In the genomic region with DNA sequence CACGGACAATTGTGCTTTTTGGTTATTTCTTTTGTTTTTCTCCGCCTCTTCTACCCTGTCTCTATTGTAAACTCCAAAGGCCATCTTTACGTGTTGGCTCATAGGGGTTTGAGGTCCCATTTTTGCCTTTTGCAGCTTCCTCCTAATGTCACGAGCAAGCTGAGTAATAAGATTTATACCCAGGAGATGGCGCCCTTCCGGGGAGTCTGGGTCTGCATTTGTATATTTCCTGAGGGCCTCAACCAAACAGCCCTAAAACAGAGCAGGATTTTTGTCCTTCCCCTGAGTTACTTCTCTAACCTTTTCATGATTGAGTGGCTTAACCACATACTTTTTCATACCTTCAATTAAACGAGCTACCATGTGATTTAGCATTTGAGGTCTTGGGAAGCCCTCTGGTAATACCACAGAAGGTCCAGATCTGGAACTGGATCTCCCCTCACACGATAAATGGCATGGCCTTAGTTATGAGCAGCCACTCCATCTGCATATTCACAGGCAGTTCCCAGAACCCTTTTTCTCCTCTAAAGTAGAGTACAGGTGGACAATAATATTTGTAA, we compare ENCODE assay signal across 9 cellular contexts. TPM values are rescaled to one million over a fixed set of nuclear protein-coding genes. Genes with fewer than 3 reads are reported as not detected.
DNase-seq lines count a peak whose midpoint lies in the region; ATAC-seq and TF ChIP-seq lines count a peak whose summit lies in the region.
"Had no signal": no experiment of that assay in that cellular context is flagged by ENCODE, and none has a peak within 500 bp of the region (broad histone marks: within the 10 kb centered on the region; RNA-seq: fewer than 3 reads in every experiment).

No MANE protein-coding gene starts in this region.

- intact Hi-C loops in sciatic nerve (cut with DNase I) = no loop called here

- DNase-seq in AG10803 (ENCODE audit: low read depth) = peak; percentile 16
- peak; percentile 37 for DNase-seq in T-helper 2 cell treated with Interferon-gamma antibody and Interleukin-4, amounts not matched to agents 5 μg/mL and 100 μg/mL, for 36 hours (ENCODE audit: low spot score)
- DNase-seq in fibroblast of pulmonary artery (ENCODE audit: low read depth) = peak; percentile 57
- no peak for DNase-seq in sciatic nerve (ENCODE audit: low spot score)
- DNase-seq in activated CD8-positive, alpha-beta memory T cell treated with anti-CD3 and anti-CD28 coated beads, Interleukin-2, amount 50 U/mL, for 48 hours = no peak
- no peak for DNase-seq in SHP77 treated with DMSO at 0.1 percent for 48 hours (lab: John Stamatoyannopoulos, UW)
- no peak for DNase-seq in NCI-H2107 (lab: John Stamatoyannopoulos, UW)
- DNase-seq: ovary had no signal

- H3K4me1 Mint-ChIP-seq in T-helper 2 cell treated with Interferon-gamma antibody and Interleukin-4, amounts not matched to agents 5 μg/mL and 100 μg/mL, for 36 hours (ENCODE audit: low read depth) = peaks cover 42% of the 10 kb centered on the region

- TF ChIP-seq CTCF in AG10803 (conservative IDR thresholded peaks at IDR 0.05; ENCODE audit: low read length) = peak; percentile 47
- TF ChIP-seq CTCF in GM12873 (IDR thresholded peaks at IDR 0.05; ENCODE audit: insufficient read depth, low read depth, low read length, missing control alignments) = peak; percentile 31
- peak; percentile 50 for TF ChIP-seq CTCF in fibroblast of pulmonary artery (IDR thresholded peaks at IDR 0.05; ENCODE audit: low read length, missing control alignments)

- H3K27me3 Mint-ChIP-seq in T-helper 2 cell treated with Interferon-gamma antibody and Interleukin-4, amounts not matched to agents 5 μg/mL and 100 μg/mL, for 36 hours (ENCODE audit: low read depth) = peaks cover 6% of the 10 kb centered on the region

- H3K4me3 Mint-ChIP-seq in T-helper 2 cell treated with Interferon-gamma antibody and Interleukin-4, amounts not matched to agents 5 μg/mL and 100 μg/mL, for 36 hours = no peak overlapping the region

- no peak for ATAC-seq in sciatic nerve

- H3K4me3 ChIP-seq in AG10803 (ENCODE audit: low read length) (no peak overlapping the region), fibroblast of pulmonary artery (replicated peaks; ENCODE audit: low read depth, low read length) (no peak overlapping the region)
- H3K4me3 ChIP-seq: ovary had no signal

- peaks cover 8% of the 10 kb centered on the region for H3K9me3 Mint-ChIP-seq in T-helper 2 cell treated with Interferon-gamma antibody and Interleukin-4, amounts not matched to agents 5 μg/mL and 100 μg/mL, for 36 hours

- H3K27ac Mint-ChIP-seq in T-helper 2 cell treated with Interferon-gamma antibody and Interleukin-4, amounts not matched to agents 5 μg/mL and 100 μg/mL, for 36 hours = no peak overlapping the region

- peaks cover 4% of the 10 kb centered on the region for H3K36me3 Mint-ChIP-seq in T-helper 2 cell treated with Interferon-gamma antibody and Interleukin-4, amounts not matched to agents 5 μg/mL and 100 μg/mL, for 36 hours (ENCODE audit: low read depth)

RNA-seq across cellular contexts. Expression of a gene that starts 11.2 kb away (rescaled TPM):
- total RNA-seq in sciatic nerve = not detected

RNA-seq across cellular contexts. Expression of a gene that starts 49.6 kb away (rescaled TPM):
- total RNA-seq in sciatic nerve = 63.4 TPM

Comparison
In these comparisons a context has a peak if more than half of its experiments do, and no peak if none do; other contexts are left out.
1. DNase-seq: peak in AG10803 (single experiment), T-helper 2 cell treated with Interferon-gamma antibody and Interleukin-4, amounts not matched to agents 5 μg/mL and 100 μg/mL, for 36 hours (single experiment) and fibroblast of pulmonary artery (single experiment); none in sciatic nerve (single experiment), activated CD8-positive, alpha-beta memory T cell treated with anti-CD3 and anti-CD28 coated beads, Interleukin-2, amount 50 U/mL, for 48 hours (single experiment), SHP77 treated with DMSO at 0.1 percent for 48 hours (single experiment) and NCI-H2107 (single experiment).
2. Peak in every context shown above with its lines, with median percentiles within 50 percentile points of each other: CTCF ChIP-seq.